ENCODE assay signal across 10 cellular contexts in the genomic region with DNA sequence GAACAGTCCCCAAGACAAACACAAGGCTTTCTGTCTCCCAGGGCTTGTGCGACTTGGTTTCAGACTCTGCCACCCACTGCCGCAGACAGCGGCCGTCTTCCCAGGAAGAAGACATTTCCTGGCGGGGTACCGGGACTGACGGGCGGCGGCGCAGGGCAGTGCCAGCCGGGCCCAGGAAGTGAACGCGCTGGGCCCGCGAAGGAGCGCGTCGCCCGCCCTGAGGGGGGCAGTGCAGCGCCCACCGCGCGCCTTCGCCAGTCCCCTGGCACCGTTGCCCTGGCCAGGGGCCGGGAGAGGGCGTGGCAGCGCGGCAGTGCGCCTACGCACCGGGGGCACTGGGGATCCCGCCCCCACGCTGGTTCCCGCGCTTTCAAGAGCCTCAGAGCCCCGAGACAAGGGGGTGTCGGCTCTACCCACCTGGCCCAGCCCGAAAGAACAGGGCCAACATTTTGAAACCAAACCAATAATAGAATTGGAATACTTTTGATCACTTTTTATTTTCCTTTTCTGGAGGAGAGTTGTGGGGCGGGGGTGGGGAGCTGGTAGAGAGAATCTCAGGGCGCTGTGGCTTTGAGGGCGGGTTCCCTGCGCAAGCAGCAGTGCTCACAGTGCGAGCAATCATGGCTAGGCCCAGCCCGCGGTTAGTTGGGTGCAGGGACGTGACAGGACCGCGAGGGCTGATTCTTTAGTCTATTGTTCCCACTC. TPM values are rescaled to one million over a fixed set of nuclear protein-coding genes. Genes with fewer than 3 reads are reported as not detected.
DNase-seq lines count a peak whose midpoint lies in the region; FAIRE-seq and TF ChIP-seq lines count a peak whose summit lies in the region.
"Had no signal": no experiment of that assay in that cellular context is flagged by ENCODE, and none has a peak within 500 bp of the region (broad histone marks: within the 10 kb centered on the region; RNA-seq: fewer than 3 reads in every experiment).

No MANE protein-coding gene starts in this region.

- DNase-seq in NCI-H2081 (lab: John Stamatoyannopoulos, UW): peak; percentile 53 to 60
- no peak for DNase-seq in NCI-H2081 treated with DMSO at 0.1 percent for 48 hours (lab: John Stamatoyannopoulos, UW)
- peak; percentile 15 to 31 for DNase-seq in SW 1271 (lab: John Stamatoyannopoulos, UW)
- DNase-seq in anterior cingulate cortex (lab: John Stamatoyannopoulos, UW): peak in 45 of 58 donors; percentile 0 to 52 (median 20)
- DNase-seq in hippocampal formation (lab: John Stamatoyannopoulos, UW): peak; percentile 11 to 49
- no peak for DNase-seq in D721Med (ENCODE audit: insufficient read length, low spot score)

- H3K4me1 Mint-ChIP-seq in IgD-negative memory B cell: peaks cover 0 to 4% (median 3%) of the 10 kb centered on the region in 3 donors

- peak overlapping the region; percentile 73 to 91 (median 80) for H3K27ac Mint-ChIP-seq in IgD-negative memory B cell

- H3K9me3 Mint-ChIP-seq in IgD-negative memory B cell: peaks cover 0 to 2% (median 0%) of the 10 kb centered on the region in 3 donors

- peak overlapping the region in 19 of 21 experiments; percentile 22 to 84 (median 70) for H3K27ac ChIP-seq in skin epidermis
- H3K27ac ChIP-seq: C4-2B had no signal

- no peaks in the 10 kb centered on the region for H3K36me3 Mint-ChIP-seq in IgD-negative memory B cell

- no peak for TF ChIP-seq CTCF in D721Med (IDR thresholded peaks at IDR 0.05; ENCODE audit: insufficient read depth, missing control alignments)

- H3K4me3 ChIP-seq in skin epidermis: peak overlapping the region; percentile 18 to 43 (median 26)

- peaks cover 9% of the 10 kb centered on the region for H3K27me3 Mint-ChIP-seq in IgD-negative memory B cell

- no peak for FAIRE-seq in D721Med (lab: Jason Lieb, UNC)
- FAIRE-seq: endometrium had no signal

- H3K4me3 Mint-ChIP-seq in IgD-negative memory B cell: peak overlapping the region; percentile 78 to 91 (median 87)

RNA-seq across cellular contexts. Expression of a gene that starts 23.6 kb away (rescaled TPM):
- polyA plus RNA-seq in IgD-negative memory B cell: not detected

Comparison
In these comparisons a context has a peak if more than half of its experiments do, and no peak if none do; other contexts are left out.
1. DNase-seq: peak in NCI-H2081 (2 of 2), SW 1271 (2 of 2), anterior cingulate cortex (45 of 58) and hippocampal formation (2 of 2); none in NCI-H2081 treated with DMSO at 0.1 percent for 48 hours (single experiment) and D721Med (single experiment).